In the genomic region with DNA sequence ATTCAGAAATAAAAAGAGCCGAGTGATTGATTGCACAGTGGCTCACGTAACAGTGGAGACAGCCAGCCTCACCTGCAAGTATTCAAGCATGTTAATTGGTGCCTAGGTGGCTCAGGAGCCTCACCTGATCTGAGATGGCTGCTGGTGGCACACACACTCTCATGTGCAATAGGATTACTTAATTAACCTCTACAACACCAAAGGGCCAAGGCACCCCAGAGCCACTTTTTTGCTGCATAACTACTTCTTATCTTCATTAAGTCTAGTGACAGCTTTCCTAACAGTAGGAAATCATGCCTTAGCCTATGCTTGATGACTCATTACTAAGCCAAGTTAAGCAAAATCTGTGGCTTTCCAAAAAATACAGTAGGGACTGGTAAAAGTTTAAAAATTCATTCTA, we compare ENCODE assay signal across 16 cellular contexts.
DNase-seq lines count a peak whose midpoint lies in the region; ATAC-seq and TF ChIP-seq lines count a peak whose summit lies in the region.
"Had no signal": no experiment of that assay in that cellular context is flagged by ENCODE, and none has a peak within 500 bp of the region (broad histone marks: within the 10 kb centered on the region; RNA-seq: fewer than 3 reads in every experiment).

No MANE protein-coding gene starts in this region.

- no peak overlapping the region for H3K27ac ChIP-seq in KMS-11
- H3K27ac ChIP-seq: RWPE1 had no signal

- POLR2A ChIA-PET in Caco-2 (lab: Charles Lee): interaction anchor here (1.0 kb wide), 1 partner anchor 11 kb away, joined by 3 read pairs; no protein-coding TSS in a partner anchor

- H3K27me3 ChIP-seq in Caco-2 (replicated peaks; ENCODE audit: control insufficient read depth, insufficient read depth, low read length): no peaks in the 10 kb centered on the region
- H3K27me3 ChIP-seq in KMS-11 (ENCODE audit: insufficient read depth, low read depth): no peaks in the 10 kb centered on the region
- H3K27me3 ChIP-seq: MG63 had no signal

- DNase-seq in Caco-2: peak; percentile 24 to 50
- DNase-seq in iris pigment epithelial cell (ENCODE audit: low read depth): peak; percentile 29
- no peak for DNase-seq in GDM1 (lab: John Stamatoyannopoulos, UW)
- DNase-seq: GOT3; MG63; naive thymus-derived CD4-positive, alpha-beta T cell; stimulated activated naive B cell treated with anti-CD40 and anti-IgM and Interleukin-4, amounts not matched to agents 10 μg/mL and 1 μg/mL and 100 μg/mL, for 72 hours had no signal

- peak overlapping the region; percentile 7; the same call in 1 of the 2 replicates for H3K4me2 ChIP-seq in KMS-11

- no peaks in the 10 kb centered on the region for H3K36me3 Mint-ChIP-seq in Caco-2 (ENCODE audit: insufficient read depth, unreplicated experiment)
- H3K36me3 Mint-ChIP-seq: naive thymus-derived CD4-positive, alpha-beta T cell; stimulated activated naive B cell treated with anti-CD40 and anti-IgM and Interleukin-4, amounts not matched to agents 10 μg/mL and 1 μg/mL and 100 μg/mL, for 72 hours had no signal

- H3K4me1 ChIP-seq in Caco-2 (peaks cover 41% of the 10 kb centered on the region), KMS-11 (ENCODE audit: low read depth, poor library complexity, severe bottlenecking) (peaks cover 17% of the 10 kb centered on the region)

- peak; percentile 32 for ATAC-seq in SK-N-SH treated with all-trans-retinoic acid at 6 μM for 48 hours
- no peak for ATAC-seq in HG03280 (IDR thresholded peaks at IDR 0.05; ENCODE audit: unreplicated experiment)
- ATAC-seq in GM21447 (IDR thresholded peaks at IDR 0.05; ENCODE audit: unreplicated experiment): no peak
- no peak for ATAC-seq in GM21528 (IDR thresholded peaks at IDR 0.05; ENCODE audit: low FRiP score, unreplicated experiment)
- ATAC-seq: activated CD4-positive, CD25-positive, alpha-beta regulatory T cell treated with anti-CD3 and anti-CD28 coated beads, Interleukin-2, amount 50 U/mL, for 24 hours; naive thymus-derived CD4-positive, alpha-beta T cell; stimulated activated naive B cell treated with anti-CD40 and anti-IgM and Interleukin-4, amounts not matched to agents 10 μg/mL and 1 μg/mL and 100 μg/mL, for 72 hours had no signal

- H3K9me3 ChIP-seq in Caco-2: no peaks in the 10 kb centered on the region
- H3K9me3 ChIP-seq: MG63 had no signal

- no peaks in the 10 kb centered on the region for H3K9me3 Mint-ChIP-seq in Caco-2 (ENCODE audit: unreplicated experiment)
- H3K9me3 Mint-ChIP-seq: activated T-helper 2 cell treated with anti-CD3 and anti-CD28 coated beads, Interferon-gamma antibody, Interleukin-2, Interleukin-4, amounts not matched to agents 10 μg/mL and 5 μg/mL and 100 μg/mL, durations not matched to agents 14 hours and 24 hours and 36 hours; dendritic cell treated with granulocyte-macrophage colony-stimulating factor and Interleukin-4, amounts not matched to agents 40 ng/mL and 50 ng/mL, for 4 days; stimulated activated naive B cell treated with anti-CD40 and anti-IgM and Interleukin-4, amounts not matched to agents 10 μg/mL and 1 μg/mL and 100 μg/mL, for 72 hours had no signal

- H2AFZ ChIP-seq in KMS-11 (ENCODE audit: low read depth): no peak overlapping the region

- intact Hi-C loops in Caco-2 (cut with micrococcal nuclease; ENCODE audit: unreplicated experiment): loop anchor here (1.0 to 2.0 kb wide), 2 partner anchors 12 to 21 kb away; no protein-coding TSS in a partner anchor

- TF ChIP-seq CTCF in Caco-2 (IDR thresholded peaks at IDR 0.05; ENCODE audit: insufficient read depth in 1 of 2, low read depth in 1 of 2, low read length in 1 of 2, severe bottlenecking in 1 of 2, unreplicated experiment in 1 of 2) (no peak), KMS-11 (conservative IDR thresholded peaks at IDR 0.05; ENCODE audit: low read depth, low read length) (no peak)

- CTCF ChIA-PET in Caco-2 (lab: Charles Lee): no interaction called here

- no peak overlapping the region for H3K4me3 ChIP-seq in Caco-2 (ENCODE audit: low read depth, low read length)
- H3K4me3 ChIP-seq in KMS-11 (IDR thresholded peaks at IDR 0.05; ENCODE audit: insufficient read depth, low read depth, low read length): no peak overlapping the region
- H3K4me3 ChIP-seq: MG63 had no signal

- H3K4me3 Mint-ChIP-seq in Caco-2 (ENCODE audit: unreplicated experiment): peak overlapping the region; percentile 50
- H3K4me3 Mint-ChIP-seq: dendritic cell treated with granulocyte-macrophage colony-stimulating factor and Interleukin-4, amounts not matched to agents 40 ng/mL and 50 ng/mL, for 4 days; naive thymus-derived CD4-positive, alpha-beta T cell; stimulated activated naive B cell treated with anti-CD40 and anti-IgM and Interleukin-4, amounts not matched to agents 10 μg/mL and 1 μg/mL and 100 μg/mL, for 72 hours had no signal

- no peak overlapping the region for H3K9ac ChIP-seq in KMS-11

- H3K4me1 Mint-ChIP-seq in Caco-2 (ENCODE audit: low read depth, unreplicated experiment): peaks cover 26% of the 10 kb centered on the region
- H3K4me1 Mint-ChIP-seq: stimulated activated naive B cell treated with anti-CD40 and anti-IgM and Interleukin-4, amounts not matched to agents 10 μg/mL and 1 μg/mL and 100 μg/mL, for 72 hours had no signal

- no peaks in the 10 kb centered on the region for H3K27me3 Mint-ChIP-seq in Caco-2 (ENCODE audit: insufficient read depth, unreplicated experiment)

- no TSS peak for BruUV-seq in Caco-2 (replicated peaks; lab: Mats Ljungman, UMichigan)

- H3K27ac Mint-ChIP-seq in Caco-2 (ENCODE audit: unreplicated experiment): peak overlapping the region; percentile 71
- H3K27ac Mint-ChIP-seq: activated T-helper 2 cell treated with anti-CD3 and anti-CD28 coated beads, Interferon-gamma antibody, Interleukin-2, Interleukin-4, amounts not matched to agents 10 μg/mL and 5 μg/mL and 100 μg/mL, durations not matched to agents 14 hours and 24 hours and 36 hours; dendritic cell treated with granulocyte-macrophage colony-stimulating factor and Interleukin-4, amounts not matched to agents 40 ng/mL and 50 ng/mL, for 4 days; naive thymus-derived CD4-positive, alpha-beta T cell; stimulated activated naive B cell treated with anti-CD40 and anti-IgM and Interleukin-4, amounts not matched to agents 10 μg/mL and 1 μg/mL and 100 μg/mL, for 72 hours had no signal

- H4K20me1 ChIP-seq in KMS-11 (ENCODE audit: insufficient read depth): no peaks in the 10 kb centered on the region

- H3K79me2 ChIP-seq in KMS-11 (ENCODE audit: insufficient read depth, low read depth): no peaks in the 10 kb centered on the region

- H3K36me3 ChIP-seq in Caco-2 (ENCODE audit: control insufficient read depth, insufficient read depth, low read length): no peaks in the 10 kb centered on the region
- no peaks in the 10 kb centered on the region for H3K36me3 ChIP-seq in KMS-11 (ENCODE audit: insufficient read depth)
- H3K36me3 ChIP-seq: MG63 had no signal

TF ChIP-seq in SK-N-SH treated with all-trans-retinoic acid at 6 μM for 48 hours, 23 proteins besides CTCF, POLR2A, EP300 and RAD21:
- TF ChIP-seq ISL1 (CRISPR knock-in tag; IDR thresholded peaks at IDR 0.05) (no peak), TCF4 (CRISPR knock-in tag; IDR thresholded peaks at IDR 0.05; ENCODE audit: borderline replicate concordance) (no peak), ZNF565 (CRISPR knock-in tag; conservative IDR thresholded peaks at IDR 0.05; ENCODE audit: low read depth) (no peak), ESRRG (CRISPR knock-in tag; IDR thresholded peaks at IDR 0.05) (no peak), GLIS3 (CRISPR knock-in tag; IDR thresholded peaks at IDR 0.05) (no peak), ZFP3 (CRISPR knock-in tag; IDR thresholded peaks at IDR 0.05) (no peak), SNAI2 (CRISPR knock-in tag; IDR thresholded peaks at IDR 0.05) (no peak), CSDC2 (CRISPR knock-in tag; IDR thresholded peaks at IDR 0.05) (no peak)
- TF ChIP-seq, protein P1, sequence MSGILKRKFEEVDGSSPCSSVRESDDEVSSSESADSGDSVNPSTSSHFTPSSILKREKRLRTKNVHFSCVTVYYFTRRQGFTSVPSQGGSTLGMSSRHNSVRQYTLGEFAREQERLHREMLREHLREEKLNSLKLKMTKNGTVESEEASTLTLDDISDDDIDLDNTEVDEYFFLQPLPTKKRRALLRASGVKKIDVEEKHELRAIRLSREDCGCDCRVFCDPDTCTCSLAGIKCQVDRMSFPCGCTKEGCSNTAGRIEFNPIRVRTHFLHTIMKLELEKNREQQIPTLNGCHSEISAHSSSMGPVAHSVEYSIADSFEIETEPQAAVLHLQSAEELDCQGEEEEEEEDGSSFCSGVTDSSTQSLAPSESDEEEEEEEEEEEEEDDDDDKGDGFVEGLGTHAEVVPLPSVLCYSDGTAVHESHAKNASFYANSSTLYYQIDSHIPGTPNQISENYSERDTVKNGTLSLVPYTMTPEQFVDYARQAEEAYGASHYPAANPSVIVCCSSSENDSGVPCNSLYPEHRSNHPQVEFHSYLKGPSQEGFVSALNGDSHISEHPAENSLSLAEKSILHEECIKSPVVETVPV (CRISPR knock-in tag; IDR thresholded peaks at IDR 0.05): no peak
